ENCODE assay signal across 1 cellular context in the genomic region with DNA sequence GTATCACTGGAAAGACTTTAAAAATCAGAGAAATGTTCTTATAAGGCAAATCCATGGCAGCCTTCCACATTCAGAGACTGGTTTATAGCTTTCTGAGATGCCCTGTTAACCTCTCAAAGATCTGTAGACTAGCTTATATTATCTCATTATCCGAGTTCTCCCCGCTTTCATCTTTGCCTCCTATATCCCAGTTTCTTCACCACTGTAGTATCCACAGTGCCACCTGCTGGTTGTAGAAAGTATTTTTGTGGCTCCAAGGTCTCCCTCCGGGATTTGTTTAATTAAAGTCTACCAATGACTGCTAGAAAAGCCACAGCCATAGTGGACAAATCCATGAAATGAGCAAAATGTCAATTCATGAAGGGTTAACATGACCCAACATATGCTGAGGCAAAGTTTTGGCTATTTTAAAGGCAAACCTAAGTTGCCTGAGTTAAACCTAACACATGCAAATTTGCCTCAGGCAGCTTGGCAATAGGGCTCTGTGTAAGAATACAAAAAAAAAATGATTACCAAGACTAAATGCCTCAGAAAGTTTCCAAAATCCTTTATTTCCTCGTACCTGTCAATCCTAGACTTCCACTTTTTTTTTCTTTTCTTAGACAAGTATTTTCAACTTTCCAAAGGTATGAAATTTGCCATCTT.
TF ChIP-seq lines count a peak whose summit lies in the region.

No MANE protein-coding gene starts in this region.

TF ChIP-seq in HepG2, 621 proteins besides CTCF, POLR2A, EP300 and RAD21 (continued from another document and continues in another):
- TF ChIP-seq, protein P1, sequence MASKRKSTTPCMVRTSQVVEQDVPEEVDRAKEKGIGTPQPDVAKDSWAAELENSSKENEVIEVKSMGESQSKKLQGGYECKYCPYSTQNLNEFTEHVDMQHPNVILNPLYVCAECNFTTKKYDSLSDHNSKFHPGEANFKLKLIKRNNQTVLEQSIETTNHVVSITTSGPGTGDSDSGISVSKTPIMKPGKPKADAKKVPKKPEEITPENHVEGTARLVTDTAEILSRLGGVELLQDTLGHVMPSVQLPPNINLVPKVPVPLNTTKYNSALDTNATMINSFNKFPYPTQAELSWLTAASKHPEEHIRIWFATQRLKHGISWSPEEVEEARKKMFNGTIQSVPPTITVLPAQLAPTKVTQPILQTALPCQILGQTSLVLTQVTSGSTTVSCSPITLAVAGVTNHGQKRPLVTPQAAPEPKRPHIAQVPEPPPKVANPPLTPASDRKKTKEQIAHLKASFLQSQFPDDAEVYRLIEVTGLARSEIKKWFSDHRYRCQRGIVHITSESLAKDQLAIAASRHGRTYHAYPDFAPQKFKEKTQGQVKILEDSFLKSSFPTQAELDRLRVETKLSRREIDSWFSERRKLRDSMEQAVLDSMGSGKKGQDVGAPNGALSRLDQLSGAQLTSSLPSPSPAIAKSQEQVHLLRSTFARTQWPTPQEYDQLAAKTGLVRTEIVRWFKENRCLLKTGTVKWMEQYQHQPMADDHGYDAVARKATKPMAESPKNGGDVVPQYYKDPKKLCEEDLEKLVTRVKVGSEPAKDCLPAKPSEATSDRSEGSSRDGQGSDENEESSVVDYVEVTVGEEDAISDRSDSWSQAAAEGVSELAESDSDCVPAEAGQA (IDR thresholded peaks at IDR 0.05; ENCODE audit: low read depth), result no peak
- TF ChIP-seq, protein P1 (CRISPR knock-in tag; IDR thresholded peaks at IDR 0.05; ENCODE audit: borderline replicate concordance), result no peak
- no peak for TF ChIP-seq RBM39 (IDR thresholded peaks at IDR 0.05; ENCODE audit: low read depth, low read length, poor library complexity, severe bottlenecking)
- TF ChIP-seq, protein P2, sequence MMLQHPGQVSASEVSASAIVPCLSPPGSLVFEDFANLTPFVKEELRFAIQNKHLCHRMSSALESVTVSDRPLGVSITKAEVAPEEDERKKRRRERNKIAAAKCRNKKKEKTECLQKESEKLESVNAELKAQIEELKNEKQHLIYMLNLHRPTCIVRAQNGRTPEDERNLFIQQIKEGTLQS (CRISPR knock-in tag; IDR thresholded peaks at IDR 0.05), result no peak
- TF ChIP-seq SOX5 (CRISPR knock-in tag; IDR thresholded peaks at IDR 0.05; ENCODE audit: borderline replicate concordance), result peak; percentile 48; the same call in 1 of the 2 replicates
- no peak for TF ChIP-seq HDAC6 (IDR thresholded peaks at IDR 0.05; ENCODE audit: low read depth, low read length)
- peak in 1 of 2 experiments; percentile 11; a peak in 1 of 4 replicates for TF ChIP-seq KLF16 (CRISPR knock-in tag; IDR thresholded peaks at IDR 0.05)
- no peak for TF ChIP-seq SOX13 (IDR thresholded peaks at IDR 0.05)
- peak in 1 of 2 experiments; percentile 60; a peak in 1 of 4 replicates for TF ChIP-seq SOX13 (CRISPR knock-in tag; conservative IDR thresholded peaks at IDR 0.05 in 1 of 2, IDR thresholded peaks at IDR 0.05 in 1 of 2)
- peak; percentile 11; the same call in 1 of the 2 replicates for TF ChIP-seq HMG20A (CRISPR knock-in tag; IDR thresholded peaks at IDR 0.05; ENCODE audit: borderline replicate concordance)
- TF ChIP-seq PPARG (CRISPR knock-in tag; conservative IDR thresholded peaks at IDR 0.05), result 0 out of 2 replicates have a peak, but pooled peaks have one; percentile 16
- no peak for TF ChIP-seq TAF15 (IDR thresholded peaks at IDR 0.05; ENCODE audit: low read depth, low read length, poor library complexity, severe bottlenecking)
- no peak for TF ChIP-seq HNRNPUL1 (IDR thresholded peaks at IDR 0.05; ENCODE audit: low read depth, low read length)
- no peak for TF ChIP-seq MEF2D (CRISPR knock-in tag; IDR thresholded peaks at IDR 0.05)
- TF ChIP-seq, protein P3, sequence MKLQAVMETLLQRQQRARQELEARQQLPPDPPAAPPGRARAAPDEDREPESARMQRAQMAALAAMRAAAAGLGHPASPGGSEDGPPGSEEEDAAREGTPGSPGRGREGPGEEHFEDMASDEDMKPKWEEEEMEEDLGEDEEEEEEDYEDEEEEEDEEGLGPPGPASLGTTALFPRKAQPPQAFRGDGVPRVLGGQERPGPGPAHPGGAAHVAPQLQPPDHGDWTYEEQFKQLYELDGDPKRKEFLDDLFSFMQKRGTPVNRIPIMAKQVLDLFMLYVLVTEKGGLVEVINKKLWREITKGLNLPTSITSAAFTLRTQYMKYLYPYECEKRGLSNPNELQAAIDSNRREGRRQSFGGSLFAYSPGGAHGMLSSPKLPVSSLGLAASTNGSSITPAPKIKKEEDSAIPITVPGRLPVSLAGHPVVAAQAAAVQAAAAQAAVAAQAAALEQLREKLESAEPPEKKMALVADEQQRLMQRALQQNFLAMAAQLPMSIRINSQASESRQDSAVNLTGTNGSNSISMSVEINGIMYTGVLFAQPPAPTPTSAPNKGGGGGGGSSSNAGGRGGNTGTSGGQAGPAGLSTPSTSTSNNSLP (IDR thresholded peaks at IDR 0.05; ENCODE audit: low read depth, low read length), result peak; percentile 69
- TF ChIP-seq, protein P4, sequence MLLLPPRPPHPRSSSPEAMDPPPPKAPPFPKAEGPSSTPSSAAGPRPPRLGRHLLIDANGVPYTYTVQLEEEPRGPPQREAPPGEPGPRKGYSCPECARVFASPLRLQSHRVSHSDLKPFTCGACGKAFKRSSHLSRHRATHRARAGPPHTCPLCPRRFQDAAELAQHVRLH (CRISPR knock-in tag; IDR thresholded peaks at IDR 0.05; ENCODE audit: borderline replicate concordance, low read depth), result no peak
- TF ChIP-seq ZNF317 (CRISPR knock-in tag; IDR thresholded peaks at IDR 0.05), result no peak
- peak; percentile 57 for TF ChIP-seq ZSCAN29 (CRISPR knock-in tag; conservative IDR thresholded peaks at IDR 0.05)
- no peak for TF ChIP-seq ZNF253 (CRISPR knock-in tag; IDR thresholded peaks at IDR 0.05; ENCODE audit: borderline replicate concordance)
- TF ChIP-seq CBFB (CRISPR knock-in tag; IDR thresholded peaks at IDR 0.05), result no peak
- TF ChIP-seq MBD4 (IDR thresholded peaks at IDR 0.05; ENCODE audit: borderline replicate concordance, low read length), result no peak
- peak; percentile 22; the same call in 1 of the 2 replicates for TF ChIP-seq ZBTB20 (CRISPR knock-in tag; IDR thresholded peaks at IDR 0.05; ENCODE audit: borderline replicate concordance, low read depth)
- TF ChIP-seq, protein P5, sequence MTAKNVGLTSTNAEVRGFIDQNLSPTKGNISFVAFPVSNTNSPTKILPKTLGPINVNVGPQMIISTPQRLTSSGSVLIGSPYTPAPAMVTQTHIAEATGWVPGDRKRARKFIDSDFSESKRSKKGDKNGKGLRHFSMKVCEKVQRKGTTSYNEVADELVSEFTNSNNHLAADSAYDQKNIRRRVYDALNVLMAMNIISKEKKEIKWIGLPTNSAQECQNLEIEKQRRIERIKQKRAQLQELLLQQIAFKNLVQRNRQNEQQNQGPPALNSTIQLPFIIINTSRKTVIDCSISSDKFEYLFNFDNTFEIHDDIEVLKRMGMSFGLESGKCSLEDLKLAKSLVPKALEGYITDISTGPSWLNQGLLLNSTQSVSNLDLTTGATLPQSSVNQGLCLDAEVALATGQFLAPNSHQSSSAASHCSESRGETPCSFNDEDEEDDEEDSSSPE (CRISPR knock-in tag; IDR thresholded peaks at IDR 0.05), result no peak
- TF ChIP-seq NR2F1 (CRISPR knock-in tag; IDR thresholded peaks at IDR 0.05), result no peak
- TF ChIP-seq NPAS2 (CRISPR knock-in tag; IDR thresholded peaks at IDR 0.05; ENCODE audit: borderline replicate concordance), result no peak
- TF ChIP-seq GFI1 (CRISPR knock-in tag; IDR thresholded peaks at IDR 0.05; ENCODE audit: borderline replicate concordance), result 0 out of 2 replicates have a peak, but pooled peaks have one; percentile 26
- TF ChIP-seq HNRNPK (IDR thresholded peaks at IDR 0.05; ENCODE audit: low read depth, low read length, poor library complexity, severe bottlenecking), result no peak
- TF ChIP-seq, protein P6, sequence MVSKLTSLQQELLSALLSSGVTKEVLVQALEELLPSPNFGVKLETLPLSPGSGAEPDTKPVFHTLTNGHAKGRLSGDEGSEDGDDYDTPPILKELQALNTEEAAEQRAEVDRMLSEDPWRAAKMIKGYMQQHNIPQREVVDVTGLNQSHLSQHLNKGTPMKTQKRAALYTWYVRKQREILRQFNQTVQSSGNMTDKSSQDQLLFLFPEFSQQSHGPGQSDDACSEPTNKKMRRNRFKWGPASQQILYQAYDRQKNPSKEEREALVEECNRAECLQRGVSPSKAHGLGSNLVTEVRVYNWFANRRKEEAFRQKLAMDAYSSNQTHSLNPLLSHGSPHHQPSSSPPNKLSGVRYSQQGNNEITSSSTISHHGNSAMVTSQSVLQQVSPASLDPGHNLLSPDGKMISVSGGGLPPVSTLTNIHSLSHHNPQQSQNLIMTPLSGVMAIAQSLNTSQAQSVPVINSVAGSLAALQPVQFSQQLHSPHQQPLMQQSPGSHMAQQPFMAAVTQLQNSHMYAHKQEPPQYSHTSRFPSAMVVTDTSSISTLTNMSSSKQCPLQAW (CRISPR knock-in tag; IDR thresholded peaks at IDR 0.05), result no peak
- TF ChIP-seq MYC (CRISPR knock-in tag; IDR thresholded peaks at IDR 0.05; ENCODE audit: borderline replicate concordance), result no peak
- TF ChIP-seq HDAC2 (CRISPR knock-in tag; IDR thresholded peaks at IDR 0.05), result peak; percentile 22; the same call in 1 of the 2 replicates
- peak; percentile 50; the same call in 1 of the 2 replicates for TF ChIP-seq MIXL1 (CRISPR knock-in tag; IDR thresholded peaks at IDR 0.05)
- TF ChIP-seq, protein P7, sequence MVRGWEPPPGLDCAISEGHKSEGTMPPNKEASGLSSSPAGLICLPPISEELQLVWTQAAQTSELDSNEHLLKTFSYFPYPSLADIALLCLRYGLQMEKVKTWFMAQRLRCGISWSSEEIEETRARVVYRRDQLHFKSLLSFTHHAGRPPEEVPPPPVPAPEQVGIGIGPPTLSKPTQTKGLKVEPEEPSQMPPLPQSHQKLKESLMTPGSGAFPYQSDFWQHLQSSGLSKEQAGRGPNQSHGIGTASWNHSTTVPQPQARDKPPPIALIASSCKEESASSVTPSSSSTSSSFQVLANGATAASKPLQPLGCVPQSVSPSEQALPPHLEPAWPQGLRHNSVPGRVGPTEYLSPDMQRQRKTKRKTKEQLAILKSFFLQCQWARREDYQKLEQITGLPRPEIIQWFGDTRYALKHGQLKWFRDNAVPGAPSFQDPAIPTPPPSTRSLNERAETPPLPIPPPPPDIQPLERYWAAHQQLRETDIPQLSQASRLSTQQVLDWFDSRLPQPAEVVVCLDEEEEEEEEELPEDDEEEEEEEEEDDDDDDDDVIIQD (CRISPR knock-in tag; IDR thresholded peaks at IDR 0.05; ENCODE audit: low read depth), result peak; percentile 72; the same call in 1 of the 2 replicates
- TF ChIP-seq ZNF264 (CRISPR knock-in tag; IDR thresholded peaks at IDR 0.05), result 0 out of 2 replicates have a peak, but pooled peaks have one; percentile 31
- TF ChIP-seq HOXA5 (CRISPR knock-in tag; IDR thresholded peaks at IDR 0.05), result peak; percentile 76; the same call in 1 of the 2 replicates
- no peak for TF ChIP-seq KLF11 (CRISPR knock-in tag; IDR thresholded peaks at IDR 0.05)
- no peak for TF ChIP-seq FOXK1 (CRISPR knock-in tag; IDR thresholded peaks at IDR 0.05; ENCODE audit: borderline replicate concordance, low read depth)
- TF ChIP-seq GATAD2A (CRISPR knock-in tag; IDR thresholded peaks at IDR 0.05), result peak; percentile 71
- peak; percentile 74; the same call in 1 of the 2 replicates for TF ChIP-seq KDM5A (IDR thresholded peaks at IDR 0.05; ENCODE audit: borderline replicate concordance, low read length)
- TF ChIP-seq ZNF337 (CRISPR knock-in tag; IDR thresholded peaks at IDR 0.05; ENCODE audit: borderline replicate concordance, low read depth), result 0 out of 2 replicates have a peak, but pooled peaks have one; percentile 6
- no peak for TF ChIP-seq ZNF703 (CRISPR knock-in tag; IDR thresholded peaks at IDR 0.05; ENCODE audit: borderline replicate concordance)
- no peak for TF ChIP-seq ZSCAN9 (CRISPR knock-in tag; IDR thresholded peaks at IDR 0.05; ENCODE audit: borderline replicate concordance)
- no peak for TF ChIP-seq ZNF670 (CRISPR knock-in tag; IDR thresholded peaks at IDR 0.05; ENCODE audit: borderline replicate concordance)
- TF ChIP-seq ZNF225 (CRISPR knock-in tag; IDR thresholded peaks at IDR 0.05), result no peak
- TF ChIP-seq ZNF720 (CRISPR knock-in tag; IDR thresholded peaks at IDR 0.05), result no peak
- TF ChIP-seq STAT5B (CRISPR knock-in tag; IDR thresholded peaks at IDR 0.05), result no peak
- no peak for TF ChIP-seq MEIS2 (CRISPR knock-in tag; IDR thresholded peaks at IDR 0.05)
- no peak for TF ChIP-seq ZNF883 (CRISPR knock-in tag; IDR thresholded peaks at IDR 0.05; ENCODE audit: not compliant biosample characterization)
- TF ChIP-seq SUZ12 (IDR thresholded peaks at IDR 0.05; ENCODE audit: low read depth, low read length), result no peak
- TF ChIP-seq BCL6 (CRISPR knock-in tag; IDR thresholded peaks at IDR 0.05), result peak; percentile 51; the same call in 1 of the 2 replicates
- TF ChIP-seq ZMYM4 (CRISPR knock-in tag; IDR thresholded peaks at IDR 0.05), result peak; percentile 30; the same call in 1 of the 2 replicates
- TF ChIP-seq YEATS4 (CRISPR knock-in tag; IDR thresholded peaks at IDR 0.05; ENCODE audit: borderline replicate concordance), result 0 out of 2 replicates have a peak, but pooled peaks have one; percentile 19
